Comparison of ENCODE assay signal across 25 cellular contexts in the genomic region with DNA sequence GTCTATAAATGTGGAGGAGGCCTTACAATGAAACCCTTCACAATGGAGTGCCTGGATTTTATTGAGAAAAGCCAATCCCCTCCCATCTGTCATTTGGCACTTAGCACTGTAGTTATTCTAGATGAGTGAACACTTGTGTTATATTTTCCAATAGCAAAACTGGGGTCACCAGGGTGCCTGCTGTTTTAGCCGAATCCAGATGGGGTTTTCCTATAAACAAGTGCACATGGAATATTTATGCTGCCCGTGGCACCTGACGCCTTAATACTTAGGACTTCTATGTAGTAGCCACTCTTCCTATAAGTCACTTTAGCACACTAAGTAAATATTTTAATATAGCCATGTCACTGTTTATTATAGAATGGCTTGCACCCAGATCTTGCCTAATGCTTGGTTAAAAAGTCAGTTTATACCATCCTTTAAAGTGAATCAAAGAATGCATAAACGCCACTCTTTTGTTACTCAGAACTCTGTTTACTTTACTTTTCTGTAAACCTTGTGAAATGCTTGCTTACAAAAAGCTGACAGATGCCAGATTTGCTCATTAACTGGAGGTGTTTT.
"Had no signal": no experiment of that assay in that cellular context is flagged by ENCODE, and none has a peak within 500 bp of the region (broad histone marks: within the 10 kb centered on the region; RNA-seq: fewer than 3 reads in every experiment).

No MANE protein-coding gene starts in this region.

- DNase-seq: activated gamma-delta T cell treated with Interleukin-2 at 50 U/mL for 16 hours; activated T-cell treated with anti-CD3 and anti-CD28 coated beads, Interleukin-2, amount 50 U/mL, for 1 hour; aorta; effector CD4-positive, alpha-beta T cell; erythroblast; foreskin keratinocyte; kidney glomerular epithelial cell; left ventricle myocardium inferior; midbrain; pancreas; psoas muscle; right lobe of liver; small intestine; stimulated activated CD4-positive, alpha-beta T cell treated with anti-CD3 and anti-CD28 coated beads, Interleukin-2, amount 100 ng/mL, for 24 hours; T1000; thyroid gland had no signal

- H3K9me3 Mint-ChIP-seq: activated naive CD4-positive, alpha-beta T cell treated with anti-CD3 and anti-CD28 coated beads, Interleukin-2, amount 50 U/mL, for 24 hours; stimulated activated memory B cell treated with anti-CD40 and anti-IgM and Interleukin-4, amounts not matched to agents 10 μg/mL and 1 μg/mL and 100 μg/mL, for 72 hours had no signal

- H3K36me3 Mint-ChIP-seq: activated naive CD4-positive, alpha-beta T cell treated with anti-CD3 and anti-CD28 coated beads, Interleukin-2, amount 50 U/mL, for 24 hours; brain; natural killer cell treated with Interleukin-12 subunit alpha and Interleukin-12 subunit beta and Interleukin-15 and Interleukin-18, amount 100 ng/mL, for 72 hours; stimulated activated memory B cell treated with anti-CD40 and anti-IgM and Interleukin-4, amounts not matched to agents 10 μg/mL and 1 μg/mL and 100 μg/mL, for 72 hours; WTC11 had no signal

- ATAC-seq: foreskin keratinocyte; natural killer cell treated with Interleukin-12 subunit alpha and Interleukin-12 subunit beta and Interleukin-15 and Interleukin-18, amount 100 ng/mL, for 72 hours; pancreas; psoas muscle; right lobe of liver; stimulated activated memory B cell treated with anti-CD40 and anti-IgM and Interleukin-4, amounts not matched to agents 10 μg/mL and 1 μg/mL and 100 μg/mL, for 72 hours; WTC11 had no signal

- H3K27ac Mint-ChIP-seq: activated naive CD4-positive, alpha-beta T cell treated with anti-CD3 and anti-CD28 coated beads, Interleukin-2, amount 50 U/mL, for 24 hours; brain; dendritic cell treated with granulocyte-macrophage colony-stimulating factor and Interleukin-4, amounts not matched to agents 40 ng/mL and 50 ng/mL, for 4 days; natural killer cell treated with Interleukin-12 subunit alpha and Interleukin-12 subunit beta and Interleukin-15 and Interleukin-18, amount 100 ng/mL, for 72 hours; stimulated activated memory B cell treated with anti-CD40 and anti-IgM and Interleukin-4, amounts not matched to agents 10 μg/mL and 1 μg/mL and 100 μg/mL, for 72 hours; T-helper 1 cell treated with Interleukin-12 subunit alpha and Interleukin-12 subunit beta and Interleukin-4 antibody, amounts not matched to agents 30 μg/mL and 1 μg/mL, for 36 hours; WTC11 had no signal

- FAIRE-seq: endometrium, pancreas, small intestine had no signal

- H3K4me3 ChIP-seq: left ventricle myocardium inferior, pancreas, psoas muscle, right lobe of liver, thyroid gland had no signal

- H3K4me3 Mint-ChIP-seq: activated naive CD4-positive, alpha-beta T cell treated with anti-CD3 and anti-CD28 coated beads, Interleukin-2, amount 50 U/mL, for 24 hours; brain; dendritic cell treated with granulocyte-macrophage colony-stimulating factor and Interleukin-4, amounts not matched to agents 40 ng/mL and 50 ng/mL, for 4 days; natural killer cell treated with Interleukin-12 subunit alpha and Interleukin-12 subunit beta and Interleukin-15 and Interleukin-18, amount 100 ng/mL, for 72 hours; stimulated activated memory B cell treated with anti-CD40 and anti-IgM and Interleukin-4, amounts not matched to agents 10 μg/mL and 1 μg/mL and 100 μg/mL, for 72 hours; T-helper 1 cell treated with Interleukin-12 subunit alpha and Interleukin-12 subunit beta and Interleukin-4 antibody, amounts not matched to agents 30 μg/mL and 1 μg/mL, for 36 hours; WTC11 had no signal

- H3K4me1 ChIP-seq: foreskin keratinocyte, left ventricle myocardium inferior, pancreas, psoas muscle, right lobe of liver, thyroid gland had no signal

- H3K27me3 Mint-ChIP-seq: activated naive CD4-positive, alpha-beta T cell treated with anti-CD3 and anti-CD28 coated beads, Interleukin-2, amount 50 U/mL, for 24 hours; dendritic cell treated with granulocyte-macrophage colony-stimulating factor and Interleukin-4, amounts not matched to agents 40 ng/mL and 50 ng/mL, for 4 days; natural killer cell treated with Interleukin-12 subunit alpha and Interleukin-12 subunit beta and Interleukin-15 and Interleukin-18, amount 100 ng/mL, for 72 hours; stimulated activated memory B cell treated with anti-CD40 and anti-IgM and Interleukin-4, amounts not matched to agents 10 μg/mL and 1 μg/mL and 100 μg/mL, for 72 hours had no signal

- H3K9me3 ChIP-seq: left ventricle myocardium inferior, neutrophil, pancreas, psoas muscle, right lobe of liver, thyroid gland had no signal

- H3K27ac ChIP-seq: foreskin keratinocyte, left ventricle myocardium inferior, neutrophil, pancreas, psoas muscle, right lobe of liver, thyroid gland had no signal

- H3K4me1 Mint-ChIP-seq: activated naive CD4-positive, alpha-beta T cell treated with anti-CD3 and anti-CD28 coated beads, Interleukin-2, amount 50 U/mL, for 24 hours; brain; stimulated activated memory B cell treated with anti-CD40 and anti-IgM and Interleukin-4, amounts not matched to agents 10 μg/mL and 1 μg/mL and 100 μg/mL, for 72 hours had no signal
